In the genomic region with DNA sequence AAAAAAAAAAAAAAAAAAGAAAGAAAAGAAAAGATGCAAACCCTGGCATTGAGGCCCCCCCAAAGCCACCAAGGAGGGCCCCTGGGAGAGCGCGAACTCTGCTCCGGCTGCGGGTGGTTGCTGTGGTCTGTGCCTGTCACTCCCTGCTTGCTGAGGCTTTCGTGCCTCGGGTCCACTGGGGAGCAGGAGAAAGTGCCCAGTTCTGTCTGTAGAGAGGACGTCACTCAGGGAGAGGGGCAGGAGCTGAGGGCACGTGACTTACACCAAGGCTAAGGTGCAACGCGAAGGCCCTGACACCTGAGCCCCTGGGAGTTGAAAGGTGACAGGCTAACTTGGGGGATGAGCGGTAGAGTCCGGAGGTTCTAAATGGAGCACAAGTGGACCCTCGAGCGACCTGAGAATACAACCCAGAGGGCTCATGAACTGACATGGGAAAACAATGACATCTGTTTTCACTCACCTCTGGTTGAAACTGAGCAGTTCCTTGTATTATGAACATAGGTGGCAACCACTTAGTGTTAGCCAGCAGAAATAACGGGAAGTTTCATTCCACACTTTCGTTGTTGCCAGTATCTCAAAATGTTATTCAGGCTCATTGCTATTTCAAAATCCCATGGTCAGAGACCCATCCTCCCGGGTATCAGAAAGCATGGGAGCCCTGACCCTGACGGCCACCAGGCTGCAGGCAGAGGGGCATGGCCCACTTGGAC, we compare ENCODE assay signal across 8 cellular contexts.
A peak's percentile ranks its signal among the peaks of the same experiment; 100 is the strongest.
DNase-seq lines count a peak whose midpoint lies in the region; ATAC-seq, FAIRE-seq and TF ChIP-seq lines count a peak whose summit lies in the region.

No MANE protein-coding gene starts in this region.

- H3K9me3 ChIP-seq in A549 (no peaks in the 10 kb centered on the region), adrenal gland (replicated peaks in 1 of 3) (no peaks in the 10 kb centered on the region), skeletal muscle satellite cell (replicated peaks; ENCODE audit: low read length) (no peaks in the 10 kb centered on the region), left lung (no peaks in the 10 kb centered on the region)

- ATAC-seq in A549 = no peak
- peak; percentile 27 for ATAC-seq in GM19351 (IDR thresholded peaks at IDR 0.05; ENCODE audit: unreplicated experiment)
- peak; percentile 21 for ATAC-seq in HG03378 (IDR thresholded peaks at IDR 0.05; ENCODE audit: unreplicated experiment)
- ATAC-seq in left lung = no peak

- no peak for FAIRE-seq in A549 (lab: Jason Lieb, UNC)

- H3K4me2 ChIP-seq in A549 = peak overlapping the region; percentile 68
- peak overlapping the region; percentile 88 for H3K4me2 ChIP-seq in skeletal muscle satellite cell (ENCODE audit: low read length)

- H3K27me3 ChIP-seq in adrenal gland = no peaks in the 10 kb centered on the region
- peaks cover 16% of the 10 kb centered on the region for H3K27me3 ChIP-seq in skeletal muscle satellite cell (ENCODE audit: control insufficient read depth, insufficient read depth, low read length)
- no peaks in the 10 kb centered on the region for H3K27me3 ChIP-seq in left lung

- TF ChIP-seq POLR2A in A549 (IDR thresholded peaks at IDR 0.05; ENCODE audit: low read length) = no peak
- TF ChIP-seq POLR2A in adrenal gland (IDR thresholded peaks at IDR 0.05) = no peak

- CTCF ChIA-PET in A549 (lab: Yijun Ruan, JAX) = no interaction called here

- H3K4me1 ChIP-seq in A549 = peaks cover 8% of the 10 kb centered on the region; the same call in 2 of the 3 replicates
- H3K4me1 ChIP-seq in adrenal gland (replicated peaks in 1 of 2) = peaks cover 0 to 15% of the 10 kb centered on the region in 2 donors
- H3K4me1 ChIP-seq in skeletal muscle satellite cell (ENCODE audit: control insufficient read depth, insufficient read depth, low read length) = peaks cover 14% of the 10 kb centered on the region
- H3K4me1 ChIP-seq in left lung = peaks cover 0 to 41% of the 10 kb centered on the region in 2 donors

- H3K4me3 ChIP-seq in A549 (no peak overlapping the region), adrenal gland (peak overlapping the region in 1 of 4 donors; percentile 27), skeletal muscle satellite cell (ENCODE audit: low read length) (peak overlapping the region; percentile 62), left lung (peak overlapping the region in 1 of 2 donors; percentile 1)

- H3K9ac ChIP-seq in skeletal muscle satellite cell (ENCODE audit: low read depth, low read length) = no peak overlapping the region

- H3K36me3 ChIP-seq in adrenal gland (replicated peaks in 1 of 2) = no peaks in the 10 kb centered on the region
- H3K36me3 ChIP-seq in skeletal muscle satellite cell (ENCODE audit: insufficient read depth, low read length) = no peaks in the 10 kb centered on the region
- H3K36me3 ChIP-seq in left lung = no peaks in the 10 kb centered on the region

- TF ChIP-seq CTCF in A549 (IDR thresholded peaks at IDR 0.05) (no peak), adrenal gland (IDR thresholded peaks at IDR 0.05) (no peak), left lung (IDR thresholded peaks at IDR 0.05) (peak in 1 of 2 donors; percentile 13)

- 83% methylated on average over 18 of the region's 18 CpGs for WGBS in A549 (ENCODE audit: missing lambda C conversion rate)
- 60 to 75% (median 66%) methylated on average over 10 to 18 of the region's 18 CpGs for WGBS in adrenal gland, 4 donors

- POLR2A ChIA-PET in A549 (lab: Yijun Ruan, JAX) = no interaction called here

- no peak for TF ChIP-seq EP300 in A549 (IDR thresholded peaks at IDR 0.05)

- H3K27ac ChIP-seq in A549 = peak overlapping the region; percentile 51 to 83; a peak in 4 of 6 replicates
- peak overlapping the region in 3 of 5 donors; percentile 12 to 87 (median 60) for H3K27ac ChIP-seq in adrenal gland
- peak overlapping the region in 1 of 2 donors; percentile 89 for H3K27ac ChIP-seq in left lung

- no peak for DNase-seq in A549 (ENCODE audit: low read depth in 1 of 2, low spot score in 1 of 2)
- DNase-seq in adrenal gland = peak in 1 of 7 donors; percentile 47
- no peak for DNase-seq in stimulated activated CD4-positive, alpha-beta T cell treated with anti-CD3 and anti-CD28 coated beads, Interleukin-4, amount 100 ng/mL, for 4 hours
- DNase-seq in left lung = no peak
- DNase-seq in NCI-H82 treated with DMSO at 0.1 percent for 48 hours (lab: John Stamatoyannopoulos, UW; ENCODE audit: unreplicated experiment) = no peak

- intact Hi-C loops in adrenal gland (cut with DNase I) = loop anchor here in 1 of 2 donors (10.0 kb wide), 1 partner anchor 47 kb away; no protein-coding TSS in a partner anchor
- intact Hi-C loops in left lung (cut with DNase I) = no loop called here

- TF ChIP-seq RAD21 in A549 (conservative IDR thresholded peaks at IDR 0.05 in 1 of 2, IDR thresholded peaks at IDR 0.05 in 1 of 2) = no peak

TF ChIP-seq in A549, 52 proteins besides CTCF, POLR2A, EP300 and RAD21:
- no peak for TF ChIP-seq CHD4 (IDR thresholded peaks at IDR 0.05; ENCODE audit: borderline replicate concordance)

Comparison
In these comparisons a context has a peak if more than half of its experiments do, and no peak if none do; other contexts are left out.
1. ATAC-seq: peak in GM19351 (single experiment) and HG03378 (single experiment); none in A549 (0 of 2) and left lung (single experiment).